In the genomic region with DNA sequence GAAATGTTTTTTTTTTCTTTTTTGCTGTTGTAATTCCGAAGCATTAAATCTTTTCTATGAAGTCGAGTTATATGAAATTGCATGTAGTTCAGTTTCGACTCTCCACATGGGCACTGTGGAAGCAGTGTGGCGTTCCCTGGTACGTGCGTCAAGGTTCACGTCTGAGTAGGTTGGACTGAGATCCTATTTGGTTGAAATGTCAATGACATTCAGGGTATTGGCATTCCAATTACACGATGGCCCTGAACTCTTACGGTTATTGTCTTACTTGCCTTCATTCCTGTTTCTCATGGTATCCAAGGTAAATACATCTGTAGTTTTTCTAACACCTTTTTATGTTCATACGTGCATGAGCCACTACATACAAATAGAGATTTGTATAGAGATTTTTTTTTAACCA, we compare ENCODE assay signal across 18 cellular contexts.
DNase-seq lines count a peak whose midpoint lies in the region; ATAC-seq, FAIRE-seq and TF ChIP-seq lines count a peak whose summit lies in the region.
"Had no signal": no experiment of that assay in that cellular context is flagged by ENCODE, and none has a peak within 500 bp of the region (broad histone marks: within the 10 kb centered on the region; RNA-seq: fewer than 3 reads in every experiment).

No MANE protein-coding gene starts in this region.

- DNase-seq in adrenal gland = peak in 5 of 7 donors; percentile 30 to 77 (median 53)
- DNase-seq in bronchial epithelial cell (ENCODE audit: low read depth) = no peak
- DNase-seq in left ventricle myocardium inferior = no peak
- DNase-seq in right lobe of liver = peak; percentile 63 to 80 (median 78)
- DNase-seq in HT-29 (ENCODE audit: low spot score) = no peak
- no peak for DNase-seq in vagina (ENCODE audit: extremely low spot score in 2 of 2)
- DNase-seq: Caco-2; CD8-positive, alpha-beta memory T cell; DND-41; GDM1; GOT3; H9 had no signal

- H3K36me3 ChIP-seq in adrenal gland (replicated peaks in 1 of 2) = no peaks in the 10 kb centered on the region
- no peaks in the 10 kb centered on the region for H3K36me3 ChIP-seq in bronchial epithelial cell (ENCODE audit: control insufficient read depth, insufficient read depth, low read length)
- peaks cover 10% of the 10 kb centered on the region for H3K36me3 ChIP-seq in left ventricle myocardium inferior
- peaks cover 0 to 2% (median 0%) of the 10 kb centered on the region in 4 donors for H3K36me3 ChIP-seq in right lobe of liver
- H3K36me3 ChIP-seq in vagina = no peaks in the 10 kb centered on the region
- H3K36me3 ChIP-seq: BLaER1 had no signal

- FAIRE-seq in bronchial epithelial cell (lab: Jason Lieb, UNC) = peak; percentile 96
- FAIRE-seq: A549, GM12892, GM19239, HTR-8/SVneo had no signal

- H3K4me3 ChIP-seq in adrenal gland (no peak overlapping the region), bronchial epithelial cell (ENCODE audit: low read depth, low read length) (no peak overlapping the region), left ventricle myocardium inferior (no peak overlapping the region), right lobe of liver (no peak overlapping the region), vagina (no peak overlapping the region)
- H3K4me3 ChIP-seq: A549, BLaER1 had no signal

- H3K27ac ChIP-seq in adrenal gland (peak overlapping the region; percentile 18 to 77 (median 72)), left ventricle myocardium inferior (replicated peaks) (peak overlapping the region; percentile 79), right lobe of liver (peak overlapping the region; percentile 48 to 79 (median 71)), vagina (no peak overlapping the region)
- H3K27ac ChIP-seq: A549, BLaER1 had no signal

- WGBS in adrenal gland, 4 donors = 55 to 58% (median 57%) methylated on average over 10 of the region's 10 CpGs
- WGBS in right lobe of liver (ENCODE audit: insufficient coverage, low coverage, low lambda C conversion rate, missing lambda C conversion rate) = 34% methylated on average over 10 of the region's 10 CpGs

- ATAC-seq in right lobe of liver (peak; percentile 89 to 98 (median 94)), HG02973 (IDR thresholded peaks at IDR 0.05; ENCODE audit: unreplicated experiment) (no peak)
- ATAC-seq: A549 had no signal

- TF ChIP-seq CTCF in adrenal gland (IDR thresholded peaks at IDR 0.05) (no peak), bronchial epithelial cell (IDR thresholded peaks at IDR 0.05; ENCODE audit: insufficient read depth, low read length, severe bottlenecking) (no peak), left ventricle myocardium inferior (IDR thresholded peaks at IDR 0.05; ENCODE audit: borderline replicate concordance) (no peak), right lobe of liver (IDR thresholded peaks at IDR 0.05) (no peak), vagina (IDR thresholded peaks at IDR 0.05) (no peak)

- H3K9me3 ChIP-seq in adrenal gland (replicated peaks in 1 of 3) = peaks cover 0 to 4% (median 0%) of the 10 kb centered on the region in 3 donors
- no peaks in the 10 kb centered on the region for H3K9me3 ChIP-seq in left ventricle myocardium inferior (replicated peaks)
- H3K9me3 ChIP-seq in right lobe of liver = no peaks in the 10 kb centered on the region
- no peaks in the 10 kb centered on the region for H3K9me3 ChIP-seq in vagina
- H3K9me3 ChIP-seq: A549, BLaER1, Caco-2 had no signal

- H3K4me1 ChIP-seq in adrenal gland (replicated peaks in 1 of 2) = peaks cover 6 to 26% of the 10 kb centered on the region in 2 donors
- peaks cover 90% of the 10 kb centered on the region for H3K4me1 ChIP-seq in left ventricle myocardium inferior
- peaks cover 0 to 11% (median 0%) of the 10 kb centered on the region in 4 donors for H3K4me1 ChIP-seq in right lobe of liver
- H3K4me1 ChIP-seq in vagina = no peaks in the 10 kb centered on the region
- H3K4me1 ChIP-seq: A549, BLaER1, Caco-2 had no signal

- intact Hi-C loops in adrenal gland (cut with DNase I) (no loop called here), left ventricle myocardium inferior (cut with micrococcal nuclease) (no loop called here), right lobe of liver (cut with DNase I) (no loop called here), vagina (cut with DNase I) (no loop called here)

- peak in 1 of 2 donors; percentile 8 for TF ChIP-seq POLR2A in adrenal gland (IDR thresholded peaks at IDR 0.05)
- TF ChIP-seq POLR2A in right lobe of liver (IDR thresholded peaks at IDR 0.05) = no peak
- no peak for TF ChIP-seq POLR2A in vagina (IDR thresholded peaks at IDR 0.05)

- H3K27me3 ChIP-seq in adrenal gland (no peaks in the 10 kb centered on the region), bronchial epithelial cell (ENCODE audit: control insufficient read depth, insufficient read depth, low read length) (no peaks in the 10 kb centered on the region), left ventricle myocardium inferior (ENCODE audit: low read depth) (no peaks in the 10 kb centered on the region), right lobe of liver (no peaks in the 10 kb centered on the region), vagina (no peaks in the 10 kb centered on the region)
- H3K27me3 ChIP-seq: BLaER1 had no signal

Comparison
In these comparisons a context has a peak if more than half of its experiments do, and no peak if none do; other contexts are left out.
1. DNase-seq: peak in adrenal gland (5 of 7) and right lobe of liver (3 of 3); none in bronchial epithelial cell (single experiment), left ventricle myocardium inferior (single experiment), HT-29 (single experiment) and vagina (0 of 2).